ENCODE assay signal across 26 cellular contexts in the genomic region with DNA sequence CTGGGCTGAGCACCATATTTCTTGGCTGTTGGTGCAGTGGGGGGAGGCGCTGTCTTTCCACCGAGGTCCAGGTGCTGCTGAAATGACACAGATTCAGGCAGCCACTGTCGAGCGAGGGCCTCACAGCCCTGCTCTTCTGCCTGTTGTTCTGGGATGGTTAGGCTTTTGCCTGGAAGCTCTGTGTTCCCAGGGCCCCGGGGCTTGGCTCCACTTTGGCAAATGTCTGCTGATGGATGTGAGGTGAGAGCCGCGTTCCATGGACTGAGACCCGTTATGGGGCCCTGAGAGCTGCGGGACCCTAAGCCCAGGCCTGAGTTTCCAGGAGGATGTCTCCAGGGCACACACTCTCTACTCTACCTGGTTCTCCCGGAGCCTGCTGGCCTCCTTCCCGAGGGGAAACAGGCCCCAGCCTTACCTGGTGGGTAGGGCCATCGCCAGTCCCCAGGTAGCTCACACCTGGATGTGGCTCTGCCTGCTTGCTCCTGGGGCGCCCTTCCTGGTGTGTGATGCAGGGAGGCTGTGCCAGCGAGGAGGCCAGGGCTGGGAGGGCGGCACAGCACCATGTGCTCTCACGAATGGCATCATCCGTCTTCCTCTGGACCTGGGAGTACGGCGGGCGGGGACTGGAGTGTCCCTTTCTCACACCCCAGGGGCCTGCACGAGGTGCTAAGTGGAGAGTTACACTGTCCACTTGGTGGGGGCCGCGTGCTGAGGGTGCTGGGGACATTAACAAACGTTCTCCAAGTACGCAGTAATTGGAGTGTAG.
A peak's percentile ranks its signal among the peaks of the same experiment; 100 is the strongest.
DNase-seq lines count a peak whose midpoint lies in the region; ATAC-seq and TF ChIP-seq lines count a peak whose summit lies in the region.
"Had no signal": no experiment of that assay in that cellular context is flagged by ENCODE, and none has a peak within 500 bp of the region (broad histone marks: within the 10 kb centered on the region; RNA-seq: fewer than 3 reads in every experiment).

No MANE protein-coding gene starts in this region.

- no peak for ATAC-seq in right cardiac atrium
- no peak for ATAC-seq in GM21515 (IDR thresholded peaks at IDR 0.05; ENCODE audit: unreplicated experiment)
- no peak for ATAC-seq in GM19324 (IDR thresholded peaks at IDR 0.05; ENCODE audit: low FRiP score, unreplicated experiment)
- ATAC-seq: body of pancreas, gastroesophageal sphincter, Panc1 had no signal

- peaks cover 69% of the 10 kb centered on the region for H3K9me3 Mint-ChIP-seq in endodermal cell
- H3K9me3 Mint-ChIP-seq: T-helper 2 cell treated with Interferon-gamma antibody and Interleukin-4, amounts not matched to agents 5 μg/mL and 100 μg/mL, for 36 hours had no signal

- no peak overlapping the region for H3K4me2 ChIP-seq in osteoblast (ENCODE audit: insufficient read depth, low read length)
- H3K4me2 ChIP-seq: BLaER1 treated with 17β-estradiol and CSF1 and Interleukin-3, amounts not matched to agents 10 nM and 100 nM; hepatocyte had no signal

- H3K9ac ChIP-seq in endodermal cell (ENCODE audit: extremely low read depth, low read length, poor library complexity, severe bottlenecking): no peak overlapping the region
- H3K9ac ChIP-seq: BLaER1 treated with 17β-estradiol and CSF1 and Interleukin-3, amounts not matched to agents 10 nM and 100 nM had no signal

- no peaks in the 10 kb centered on the region for H3K9me3 ChIP-seq in right atrium auricular region
- no peaks in the 10 kb centered on the region for H3K9me3 ChIP-seq in right cardiac atrium (ENCODE audit: control insufficient read depth, low read length)
- H3K9me3 ChIP-seq in endodermal cell (ENCODE audit: control insufficient read depth, low read length): peaks cover 6% of the 10 kb centered on the region
- H3K9me3 ChIP-seq in osteoblast (ENCODE audit: low read depth, low read length): no peaks in the 10 kb centered on the region
- H3K9me3 ChIP-seq in vagina: no peaks in the 10 kb centered on the region
- H3K9me3 ChIP-seq: BLaER1 treated with 17β-estradiol and CSF1 and Interleukin-3, amounts not matched to agents 10 nM and 100 nM; body of pancreas; gastroesophageal sphincter had no signal

- no peaks in the 10 kb centered on the region for H3K36me3 Mint-ChIP-seq in endodermal cell (ENCODE audit: low read depth)

- no peak for TF ChIP-seq POLR2A in vagina (IDR thresholded peaks at IDR 0.05)

- H3K27ac ChIP-seq in right atrium auricular region: no peak overlapping the region
- H3K27ac ChIP-seq in right cardiac atrium (ENCODE audit: low read length): no peak overlapping the region
- H3K27ac ChIP-seq in endodermal cell (ENCODE audit: low read depth, low read length): no peak overlapping the region
- H3K27ac ChIP-seq in osteoblast (ENCODE audit: low read depth, low read length): no peak overlapping the region
- no peak overlapping the region for H3K27ac ChIP-seq in vagina
- H3K27ac ChIP-seq: BLaER1 treated with 17β-estradiol and CSF1 and Interleukin-3, amounts not matched to agents 10 nM and 100 nM; body of pancreas; dorsolateral prefrontal cortex; gastroesophageal sphincter; hepatocyte had no signal

- DNase-seq in right atrium auricular region (ENCODE audit: low spot score): peak; percentile 53
- DNase-seq in right cardiac atrium: no peak
- DNase-seq in endodermal cell: peak; percentile 41
- peak; percentile 73 for DNase-seq in osteoblast (ENCODE audit: insufficient read length, low spot score, missing footprints)
- DNase-seq in vagina (ENCODE audit: extremely low spot score in 2 of 2): peak; percentile 71 to 88
- no peak for DNase-seq in DMS53 treated with DMSO at 0.1 percent for 48 hours (lab: John Stamatoyannopoulos, UW; ENCODE audit: unreplicated experiment)
- DNase-seq: activated CD4-positive, alpha-beta T cell treated with anti-CD3 and anti-CD28 coated beads for 4 hours; activated naive CD4-positive, alpha-beta T cell treated with anti-CD3 and anti-CD28 coated beads, Interleukin-2, amount 50 U/mL, for 16 hours; cerebellar nuclear complex; DMS53; Karpas-422; mammary epithelial cell; NCI-H1417; NCI-H345; NCI-H69; SHP77 treated with DMSO at 0.1 percent for 48 hours had no signal

- TF ChIP-seq CTCF in right atrium auricular region (IDR thresholded peaks at IDR 0.05) (no peak), endodermal cell (conservative IDR thresholded peaks at IDR 0.05) (no peak), osteoblast (IDR thresholded peaks at IDR 0.05; ENCODE audit: extremely low read depth, low read depth, low read length) (no peak), vagina (IDR thresholded peaks at IDR 0.05) (no peak)

- no peaks in the 10 kb centered on the region for H4K20me1 ChIP-seq in osteoblast (ENCODE audit: insufficient read depth, low read length)

- H3K4me3 Mint-ChIP-seq in endodermal cell: no peak overlapping the region
- H3K4me3 Mint-ChIP-seq: T-helper 2 cell treated with Interferon-gamma antibody and Interleukin-4, amounts not matched to agents 5 μg/mL and 100 μg/mL, for 36 hours; type B pancreatic cell had no signal

- no peak overlapping the region for H3K27ac Mint-ChIP-seq in endodermal cell
- H3K27ac Mint-ChIP-seq: T-helper 2 cell treated with Interferon-gamma antibody and Interleukin-4, amounts not matched to agents 5 μg/mL and 100 μg/mL, for 36 hours; type B pancreatic cell had no signal

- H3K4me3 ChIP-seq in right atrium auricular region: no peak overlapping the region
- no peak overlapping the region for H3K4me3 ChIP-seq in right cardiac atrium (ENCODE audit: low read length)
- no peak overlapping the region for H3K4me3 ChIP-seq in endodermal cell (ENCODE audit: low read length)
- no peak overlapping the region for H3K4me3 ChIP-seq in osteoblast (ENCODE audit: insufficient read depth, low read length)
- no peak overlapping the region for H3K4me3 ChIP-seq in vagina
- H3K4me3 ChIP-seq: BLaER1 treated with 17β-estradiol and CSF1 and Interleukin-3, amounts not matched to agents 10 nM and 100 nM; body of pancreas; dorsolateral prefrontal cortex; gastroesophageal sphincter; hepatocyte had no signal

- WGBS in right cardiac atrium: 79% methylated on average over 25 of the region's 25 CpGs
- 85 to 86% methylated on average over 13 to 25 of the region's 25 CpGs for WGBS in endodermal cell (ENCODE audit: insufficient coverage in 1 of 2, insufficient read length in 1 of 2), 2 experiments

- H3K4me1 Mint-ChIP-seq in endodermal cell: no peaks in the 10 kb centered on the region

- H3K79me2 ChIP-seq in osteoblast (ENCODE audit: insufficient read depth, low read length): no peaks in the 10 kb centered on the region
- H3K79me2 ChIP-seq: hepatocyte had no signal

- H3K36me3 ChIP-seq in right atrium auricular region (no peaks in the 10 kb centered on the region), endodermal cell (ENCODE audit: control insufficient read depth, insufficient read depth, low read length) (no peaks in the 10 kb centered on the region), osteoblast (ENCODE audit: insufficient read depth, low read length) (no peaks in the 10 kb centered on the region), vagina (no peaks in the 10 kb centered on the region)
- H3K36me3 ChIP-seq: BLaER1 treated with 17β-estradiol and CSF1 and Interleukin-3, amounts not matched to agents 10 nM and 100 nM; gastroesophageal sphincter had no signal

- H3K27me3 Mint-ChIP-seq in endodermal cell (ENCODE audit: insufficient read depth): peaks cover 2% of the 10 kb centered on the region
- H3K27me3 Mint-ChIP-seq: type B pancreatic cell had no signal

- H2AFZ ChIP-seq in osteoblast (ENCODE audit: low read length): no peak overlapping the region
- H2AFZ ChIP-seq: hepatocyte had no signal

- H3K27me3 ChIP-seq in right atrium auricular region: no peaks in the 10 kb centered on the region
- no peaks in the 10 kb centered on the region for H3K27me3 ChIP-seq in right cardiac atrium (ENCODE audit: control insufficient read depth, insufficient read depth)
- no peaks in the 10 kb centered on the region for H3K27me3 ChIP-seq in endodermal cell (ENCODE audit: control insufficient read depth, insufficient read depth, low read length, poor library complexity, severe bottlenecking)
- no peaks in the 10 kb centered on the region for H3K27me3 ChIP-seq in osteoblast (ENCODE audit: insufficient read depth, low read length)
- no peaks in the 10 kb centered on the region for H3K27me3 ChIP-seq in vagina
- H3K27me3 ChIP-seq: BLaER1 treated with 17β-estradiol and CSF1 and Interleukin-3, amounts not matched to agents 10 nM and 100 nM; body of pancreas; dorsolateral prefrontal cortex; hepatocyte had no signal

- intact Hi-C loops in right cardiac atrium (cut with DNase I): no loop called here
- intact Hi-C loops in vagina (cut with DNase I): no loop called here

- H3K4me1 ChIP-seq in right atrium auricular region (peaks cover 0 to 3% of the 10 kb centered on the region in 2 donors), right cardiac atrium (ENCODE audit: control insufficient read depth, insufficient read depth, low read length) (no peaks in the 10 kb centered on the region), endodermal cell (ENCODE audit: control insufficient read depth, insufficient read depth, low read length) (no peaks in the 10 kb centered on the region), osteoblast (ENCODE audit: insufficient read depth, low read length) (no peaks in the 10 kb centered on the region), vagina (no peaks in the 10 kb centered on the region)
- H3K4me1 ChIP-seq: BLaER1 treated with 17β-estradiol and CSF1 and Interleukin-3, amounts not matched to agents 10 nM and 100 nM; gastroesophageal sphincter had no signal

Comparison
In these comparisons a context has a peak if more than half of its experiments do, and no peak if none do; other contexts are left out.
1. DNase-seq: peak in right atrium auricular region (single experiment), endodermal cell (single experiment), osteoblast (single experiment) and vagina (2 of 2); none in right cardiac atrium (0 of 3) and DMS53 treated with DMSO at 0.1 percent for 48 hours (single experiment).